8 cellular contexts compared by ENCODE assay signal in genomic region chr4:38804654-38805295, GRCh38. TPM values are rescaled to one million over a fixed set of nuclear protein-coding genes. Genes with fewer than 3 reads are reported as not detected.
A peak's percentile ranks its signal among the peaks of the same experiment; 100 is the strongest.
DNase-seq lines count a peak whose midpoint lies in the region; ATAC-seq and TF ChIP-seq lines count a peak whose summit lies in the region.

A gene with protein sequence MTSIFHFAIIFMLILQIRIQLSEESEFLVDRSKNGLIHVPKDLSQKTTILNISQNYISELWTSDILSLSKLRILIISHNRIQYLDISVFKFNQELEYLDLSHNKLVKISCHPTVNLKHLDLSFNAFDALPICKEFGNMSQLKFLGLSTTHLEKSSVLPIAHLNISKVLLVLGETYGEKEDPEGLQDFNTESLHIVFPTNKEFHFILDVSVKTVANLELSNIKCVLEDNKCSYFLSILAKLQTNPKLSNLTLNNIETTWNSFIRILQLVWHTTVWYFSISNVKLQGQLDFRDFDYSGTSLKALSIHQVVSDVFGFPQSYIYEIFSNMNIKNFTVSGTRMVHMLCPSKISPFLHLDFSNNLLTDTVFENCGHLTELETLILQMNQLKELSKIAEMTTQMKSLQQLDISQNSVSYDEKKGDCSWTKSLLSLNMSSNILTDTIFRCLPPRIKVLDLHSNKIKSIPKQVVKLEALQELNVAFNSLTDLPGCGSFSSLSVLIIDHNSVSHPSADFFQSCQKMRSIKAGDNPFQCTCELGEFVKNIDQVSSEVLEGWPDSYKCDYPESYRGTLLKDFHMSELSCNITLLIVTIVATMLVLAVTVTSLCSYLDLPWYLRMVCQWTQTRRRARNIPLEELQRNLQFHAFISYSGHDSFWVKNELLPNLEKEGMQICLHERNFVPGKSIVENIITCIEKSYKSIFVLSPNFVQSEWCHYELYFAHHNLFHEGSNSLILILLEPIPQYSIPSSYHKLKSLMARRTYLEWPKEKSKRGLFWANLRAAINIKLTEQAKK (minus strand): TSS chr4:38804791. CDS start chr4:38798831, 5,960 bp downstream.

- H3K27me3 ChIP-seq in brain microvascular endothelial cell (replicated peaks) = no peaks in the 10 kb centered on the region
- H3K27me3 ChIP-seq in kidney epithelial cell (ENCODE audit: control insufficient read depth, insufficient read depth, low read length) = no peaks in the 10 kb centered on the region

- H3K36me3 Mint-ChIP-seq in stimulated activated effector memory CD8-positive, alpha-beta T cell treated with anti-CD3 and anti-CD28 coated beads, Interleukin-12 subunit alpha, Interleukin-12 subunit beta, amount 100 ng/mL, for 72 hours = peaks cover 4% of the 10 kb centered on the region

- peak within 1 kb of the TSS; percentile 68 for H3K4me3 Mint-ChIP-seq in stimulated activated effector memory CD8-positive, alpha-beta T cell treated with anti-CD3 and anti-CD28 coated beads, Interleukin-12 subunit alpha, Interleukin-12 subunit beta, amount 100 ng/mL, for 72 hours

- peak; percentile 69 for DNase-seq in GF-D8 (lab: John Stamatoyannopoulos, UW)
- peak; percentile 40 for DNase-seq in NOMO-1 treated with dmso at 0.1 percent for 144 hours (lab: John Stamatoyannopoulos, UW; ENCODE audit: unreplicated experiment)
- peak; percentile 14 for DNase-seq in brain microvascular endothelial cell
- DNase-seq in kidney epithelial cell (ENCODE audit: low read depth) = peak; percentile 49
- no peak for DNase-seq in stimulated activated effector memory CD8-positive, alpha-beta T cell treated with anti-CD3 and anti-CD28 coated beads, Interleukin-12 subunit alpha, Interleukin-12 subunit beta, amount 100 ng/mL, for 72 hours (ENCODE audit: low spot score in 2 of 2)
- DNase-seq in C1 segment of cervical spinal cord (lab: John Stamatoyannopoulos, UW) = no peak

- H3K4me3 ChIP-seq in brain microvascular endothelial cell (ENCODE audit: low read depth, low read length) (no peak within 1 kb of the TSS), kidney epithelial cell (ENCODE audit: low read depth, low read length) (no peak within 1 kb of the TSS)

- H3K27ac Mint-ChIP-seq in stimulated activated effector memory CD8-positive, alpha-beta T cell treated with anti-CD3 and anti-CD28 coated beads, Interleukin-12 subunit alpha, Interleukin-12 subunit beta, amount 100 ng/mL, for 72 hours = peak within 1 kb of the TSS; percentile 88

- TF ChIP-seq CTCF in brain microvascular endothelial cell (IDR thresholded peaks at IDR 0.05; ENCODE audit: low read depth, low read length, missing control alignments) (peak; percentile 32), kidney epithelial cell (IDR thresholded peaks at IDR 0.05; ENCODE audit: insufficient read depth, low read length, poor library complexity, severe bottlenecking) (peak; percentile 40)

- in situ Hi-C loops in brain microvascular endothelial cell (cut with HindIII; ENCODE audit: low pct_ligation_motif_present, low sequenced_read_pairs) = no loop called here

- no peaks in the 10 kb centered on the region for H3K36me3 ChIP-seq in brain microvascular endothelial cell (replicated peaks)
- H3K36me3 ChIP-seq in kidney epithelial cell (ENCODE audit: control insufficient read depth, insufficient read depth, low read length) = no peaks in the 10 kb centered on the region

- ATAC-seq in HG02588 (IDR thresholded peaks at IDR 0.05; ENCODE audit: unreplicated experiment) (peak; percentile 19), GM19351 (IDR thresholded peaks at IDR 0.05; ENCODE audit: unreplicated experiment) (no peak)
- ATAC-seq in stimulated activated effector memory CD8-positive, alpha-beta T cell treated with anti-CD3 and anti-CD28 coated beads, Interleukin-12 subunit alpha, Interleukin-12 subunit beta, amount 100 ng/mL, for 72 hours = peak; percentile 87

- H3K4me1 Mint-ChIP-seq in stimulated activated effector memory CD8-positive, alpha-beta T cell treated with anti-CD3 and anti-CD28 coated beads, Interleukin-12 subunit alpha, Interleukin-12 subunit beta, amount 100 ng/mL, for 72 hours = peaks cover 35% of the 10 kb centered on the region

- peaks cover 12% of the 10 kb centered on the region for H3K9me3 Mint-ChIP-seq in stimulated activated effector memory CD8-positive, alpha-beta T cell treated with anti-CD3 and anti-CD28 coated beads, Interleukin-12 subunit alpha, Interleukin-12 subunit beta, amount 100 ng/mL, for 72 hours

- no peak within 1 kb of the TSS for H3K27ac ChIP-seq in brain microvascular endothelial cell

RNA-seq across cellular contexts. Expression of the gene that starts here (rescaled TPM):
- 0.67 and 0.89 TPM in 2 replicates for total RNA-seq in kidney epithelial cell

Comparison
In these comparisons a context has a peak if more than half of its experiments do, and no peak if none do; other contexts are left out.
1. Peak in DNase-seq in kidney epithelial cell; RNA of the gene not detected or under 1 TPM.
2. DNase-seq: peak in GF-D8 (single experiment), NOMO-1 treated with dmso at 0.1 percent for 144 hours (single experiment) and brain microvascular endothelial cell (single experiment); none in stimulated activated effector memory CD8-positive, alpha-beta T cell treated with anti-CD3 and anti-CD28 coated beads, Interleukin-12 subunit alpha, Interleukin-12 subunit beta, amount 100 ng/mL, for 72 hours (0 of 2) and C1 segment of cervical spinal cord (0 of 14).